17 cellular contexts compared by ENCODE assay signal in the genomic region with DNA sequence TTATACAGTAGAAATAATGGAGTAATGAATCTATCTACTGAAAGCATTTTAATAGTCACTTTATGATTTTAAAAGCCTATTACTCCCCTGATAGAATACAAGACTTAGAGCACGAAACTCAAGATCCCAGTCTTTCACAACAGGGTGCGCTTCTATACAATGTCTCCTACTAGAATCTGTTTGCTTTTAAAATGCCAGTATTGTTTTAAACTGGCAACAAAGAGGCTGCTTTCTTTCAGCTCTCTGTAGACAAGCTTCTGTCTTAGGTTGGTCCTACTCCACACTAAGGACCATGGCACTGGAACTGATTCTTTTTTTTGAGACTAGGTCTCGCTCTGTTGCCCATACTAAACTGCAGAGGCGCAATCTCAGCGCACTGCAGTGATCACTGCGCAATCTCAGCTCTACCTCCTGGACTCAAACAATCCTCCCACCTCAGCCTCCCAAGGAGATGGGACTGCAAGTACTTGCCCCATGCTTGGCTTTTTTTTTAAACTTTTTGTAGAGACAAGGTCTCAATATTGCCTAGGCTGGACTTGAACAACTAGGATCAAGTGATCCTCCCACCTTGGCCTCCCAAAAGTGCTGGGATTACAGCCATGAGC. TPM values are rescaled to one million over a fixed set of nuclear protein-coding genes. Genes with fewer than 3 reads are reported as not detected.
DNase-seq lines count a peak whose midpoint lies in the region; ATAC-seq, FAIRE-seq and TF ChIP-seq lines count a peak whose summit lies in the region.
"Had no signal": no experiment of that assay in that cellular context is flagged by ENCODE, and none has a peak within 500 bp of the region (broad histone marks: within the 10 kb centered on the region; RNA-seq: fewer than 3 reads in every experiment).

No MANE protein-coding gene starts in this region.

- intact Hi-C loops in right cardiac atrium (cut with DNase I), result loop anchor here in 1 of 4 donors (5.0 kb wide), 1 partner anchor 65 kb away; a partner anchor contains a TSS
- intact Hi-C loops in heart left ventricle (cut with DNase I), result loop anchor here in 2 of 10 donors (5.0 to 10.0 kb wide), 2 partner anchors 50 to 153 kb away; a partner anchor contains a TSS

- DNase-seq in right cardiac atrium, result no peak
- DNase-seq in heart left ventricle, result no peak
- DNase-seq in naive thymus-derived CD8-positive, alpha-beta T cell, result no peak
- DNase-seq in small intestine, result no peak
- DNase-seq in HCEC 1CT, result no peak
- DNase-seq in islet precursor cell, result no peak
- DNase-seq: glutamatergic neuron, NCI-H1930, NCI-H526 treated with DMSO at 0.1 percent for 48 hours, WERI-Rb-1 had no signal

- H3K27ac Mint-ChIP-seq in naive thymus-derived CD8-positive, alpha-beta T cell, result peak overlapping the region in 7 of 10 donors; percentile 14 to 90 (median 68)

- ATAC-seq in right cardiac atrium, result no peak
- ATAC-seq in heart left ventricle, result no peak
- ATAC-seq in naive thymus-derived CD8-positive, alpha-beta T cell, result no peak
- no peak for ATAC-seq in GM19455 (IDR thresholded peaks at IDR 0.05; ENCODE audit: unreplicated experiment)

- H3K4me3 Mint-ChIP-seq in naive thymus-derived CD8-positive, alpha-beta T cell, result peak overlapping the region in 1 of 10 donors; percentile 38

- peaks cover 19 to 55% (median 49%) of the 10 kb centered on the region in 4 donors for H3K4me1 Mint-ChIP-seq in naive thymus-derived CD8-positive, alpha-beta T cell

- peaks cover 0 to 42% (median 4%) of the 10 kb centered on the region in 3 donors for H3K36me3 Mint-ChIP-seq in naive thymus-derived CD8-positive, alpha-beta T cell

- H3K4me3 ChIP-seq in right cardiac atrium (ENCODE audit: low read length) (no peak overlapping the region), heart left ventricle (no peak overlapping the region), small intestine (ENCODE audit: low read depth in 1 of 2, low read length in 2 of 2) (no peak overlapping the region)
- H3K4me3 ChIP-seq: adrenal gland, MG63, suprapubic skin had no signal

- H3K36me3 ChIP-seq in heart left ventricle, result peaks cover 0 to 32% (median 13%) of the 10 kb centered on the region in 9 donors
- H3K36me3 ChIP-seq in small intestine (ENCODE audit: control insufficient read depth in 2 of 2, insufficient read depth in 2 of 2, low read length in 2 of 2), result no peaks in the 10 kb centered on the region
- H3K36me3 ChIP-seq: adrenal gland had no signal

- no peak for TF ChIP-seq POLR2A in heart left ventricle (IDR thresholded peaks at IDR 0.05)

- 93% methylated on average over 6 of the region's 6 CpGs for WGBS in right cardiac atrium
- 88 to 96% (median 94%) methylated on average over 6 of the region's 6 CpGs for WGBS in heart left ventricle, 4 donors
- WGBS in small intestine, 3 donors, result 96 to 97% (median 96%) methylated on average over 6 of the region's 6 CpGs

- H3K4me1 ChIP-seq in right cardiac atrium (ENCODE audit: control insufficient read depth, insufficient read depth, low read length), result no peaks in the 10 kb centered on the region
- peaks cover 0 to 63% (median 50%) of the 10 kb centered on the region in 12 donors for H3K4me1 ChIP-seq in heart left ventricle
- peaks cover 3 to 5% of the 10 kb centered on the region in 2 donors for H3K4me1 ChIP-seq in small intestine (ENCODE audit: control insufficient read depth in 2 of 2, insufficient read depth in 1 of 2, low read depth in 1 of 2, low read length in 1 of 2)

- POLR2A ChIA-PET in naive thymus-derived CD8-positive, alpha-beta T cell (lab: Charles Lee), result no interaction called here

- H3K27me3 ChIP-seq in right cardiac atrium (ENCODE audit: control insufficient read depth, insufficient read depth) (no peaks in the 10 kb centered on the region), heart left ventricle (no peaks in the 10 kb centered on the region), small intestine (ENCODE audit: control insufficient read depth in 2 of 2, insufficient read depth in 2 of 2, low read length in 2 of 2) (no peaks in the 10 kb centered on the region)
- H3K27me3 ChIP-seq: adrenal gland, MG63, suprapubic skin had no signal

- H3K27ac ChIP-seq in right cardiac atrium (ENCODE audit: low read length) (peak overlapping the region; percentile 17), heart left ventricle (peak overlapping the region in 6 of 12 donors; percentile 2 to 36 (median 14)), angular gyrus (ENCODE audit: low read depth, low read length) (peak overlapping the region; percentile 90), small intestine (ENCODE audit: low read depth in 1 of 2, low read length in 1 of 2) (no peak overlapping the region)
- H3K27ac ChIP-seq: epithelial cell of prostate, suprapubic skin, WERI-Rb-1 had no signal

- no peak for FAIRE-seq in small intestine (lab: Jason Lieb, UNC)
- FAIRE-seq: colon had no signal

- H3K9me3 Mint-ChIP-seq in naive thymus-derived CD8-positive, alpha-beta T cell, result no peaks in the 10 kb centered on the region

- no peak for TF ChIP-seq CTCF in heart left ventricle (IDR thresholded peaks at IDR 0.05)

- H3K9me3 ChIP-seq in right cardiac atrium (ENCODE audit: control insufficient read depth, low read length) (no peaks in the 10 kb centered on the region), heart left ventricle (no peaks in the 10 kb centered on the region), small intestine (ENCODE audit: control insufficient read depth, low read depth) (no peaks in the 10 kb centered on the region)
- H3K9me3 ChIP-seq: adrenal gland, MG63, suprapubic skin had no signal

- H3K27me3 Mint-ChIP-seq in naive thymus-derived CD8-positive, alpha-beta T cell, result no peaks in the 10 kb centered on the region

RNA-seq across cellular contexts. Expression of a gene that starts 4.8 kb away (rescaled TPM):
- 100 to 1,000 TPM; 113 to 152 (median 122) TPM for total RNA-seq in right cardiac atrium
- 97.8 TPM for polyA plus RNA-seq in right cardiac atrium
- total RNA-seq in heart left ventricle, result 100 to 1,000 TPM; 111 to 161 (median 131) TPM
- 10 to 100 TPM; 78.4 to 96.9 TPM for polyA plus RNA-seq in heart left ventricle
- total RNA-seq in naive thymus-derived CD8-positive, alpha-beta T cell, result 100 to 1,000 TPM; 256 TPM
- 10 to 100 TPM; 46.9 to 51.6 (median 49.5) TPM for polyA plus RNA-seq in naive thymus-derived CD8-positive, alpha-beta T cell
- 10 to 100 TPM; 43.5 to 62.2 (median 56.1) TPM for polyA plus RNA-seq in small intestine

RNA-seq across cellular contexts. Expression of a gene that starts 27.4 kb away (rescaled TPM):
- 100 to 1,000 TPM in 2 of 4 donors, 10 to 100 TPM in 2; 97.4 to 113 (median 105) TPM for total RNA-seq in right cardiac atrium
- polyA plus RNA-seq in right cardiac atrium, result 42.5 TPM
- total RNA-seq in heart left ventricle, result 100 to 1,000 TPM in 1 of 9 donors, 10 to 100 TPM in 8; 65.0 to 105 (median 85.7) TPM
- 10 to 100 TPM; 22.5 to 44.8 TPM for polyA plus RNA-seq in heart left ventricle
- 10 to 100 TPM; 67.6 to 72.1 TPM for total RNA-seq in naive thymus-derived CD8-positive, alpha-beta T cell
- 10 to 100 TPM; 49.7 to 56.2 (median 53.1) TPM for polyA plus RNA-seq in naive thymus-derived CD8-positive, alpha-beta T cell
- polyA plus RNA-seq in small intestine, result 10 to 100 TPM; 20.8 to 25.0 (median 23.9) TPM

RNA-seq across cellular contexts. Expression of a gene that starts 52.3 kb away (rescaled TPM):
- total RNA-seq in right cardiac atrium, result 100 to 1,000 TPM; 169 to 223 (median 197) TPM
- polyA plus RNA-seq in right cardiac atrium, result 219 TPM
- 100 to 1,000 TPM; 134 to 581 (median 290) TPM for total RNA-seq in heart left ventricle
- polyA plus RNA-seq in heart left ventricle, result 1,000 to 10,000 TPM in 1 of 2 donors, 100 to 1,000 TPM in 1; 250 to 1,078 TPM
- 10 to 100 TPM; 13.1 to 13.2 TPM for total RNA-seq in naive thymus-derived CD8-positive, alpha-beta T cell
- polyA plus RNA-seq in naive thymus-derived CD8-positive, alpha-beta T cell, result 1 to 10 TPM; 3.9 to 4.6 (median 4.3) TPM
- 100 to 1,000 TPM in 1 of 3 donors, 10 to 100 TPM in 2; 15.2 to 116 (median 54.3) TPM for polyA plus RNA-seq in small intestine

Comparison
In these comparisons a context has a peak if more than half of its experiments do, and no peak if none do; other contexts are left out.
1. H3K27ac ChIP-seq: peak in right cardiac atrium (single experiment) and angular gyrus (single experiment); none in small intestine (0 of 2).